Comparison of ENCODE assay signal across 17 cellular contexts in the genomic region with DNA sequence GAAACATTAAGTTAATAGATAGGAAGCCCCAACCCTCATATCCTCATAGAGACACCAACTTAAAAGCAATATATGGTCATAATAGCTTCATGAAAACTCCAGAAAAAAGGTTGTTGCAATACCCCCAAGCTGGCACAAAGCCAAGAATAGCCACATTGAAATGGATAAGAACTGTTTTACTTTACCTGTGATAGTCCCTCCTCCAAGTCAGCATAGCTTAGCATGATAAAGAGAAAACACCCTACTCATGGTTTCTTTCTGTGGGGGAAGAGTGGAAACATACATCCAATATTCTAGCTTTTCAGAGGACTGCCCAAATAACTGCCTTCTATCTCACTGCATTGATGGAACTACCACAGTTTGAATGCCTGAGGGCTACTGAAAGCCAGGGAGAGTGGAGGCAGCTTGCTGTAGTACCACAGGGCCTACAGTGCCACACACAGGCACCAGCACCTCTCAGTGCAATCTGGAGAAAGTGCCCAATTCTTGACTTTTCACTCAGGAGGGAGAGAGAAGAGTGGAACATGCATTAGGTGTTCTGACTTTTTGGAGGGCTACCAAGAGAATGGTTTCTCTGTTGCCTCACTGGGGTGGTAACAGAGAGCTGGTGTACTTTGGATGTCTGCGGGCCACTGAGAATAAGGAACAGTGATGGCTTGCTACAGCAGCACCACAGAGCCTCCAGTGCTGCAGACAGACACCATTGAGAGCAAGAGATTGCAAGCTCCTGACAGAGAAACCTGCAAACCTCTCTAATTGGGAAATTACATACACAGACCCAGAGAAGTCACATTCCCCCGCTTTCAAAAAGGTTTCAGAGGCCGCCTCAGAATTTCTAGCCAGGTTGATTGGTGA.
DNase-seq lines count a peak whose midpoint lies in the region; ATAC-seq lines count a peak whose summit lies in the region.
"Had no signal": no experiment of that assay in that cellular context is flagged by ENCODE, and none has a peak within 500 bp of the region (broad histone marks: within the 10 kb centered on the region; RNA-seq: fewer than 3 reads in every experiment).

No MANE protein-coding gene starts in this region.

- H3K9me3 ChIP-seq in HUES48 (ENCODE audit: control insufficient read depth, insufficient read depth, low read length) (no peaks in the 10 kb centered on the region), NT2/D1 (ENCODE audit: insufficient read depth, low read length) (no peaks in the 10 kb centered on the region), iPS-15b (ENCODE audit: control insufficient read depth, insufficient read depth, low read length) (no peaks in the 10 kb centered on the region)
- H3K9me3 ChIP-seq: BE2C had no signal

- H3K9ac ChIP-seq in HUES48 (ENCODE audit: low read depth, low read length) (no peak overlapping the region), NT2/D1 (ENCODE audit: insufficient read length, low read depth) (no peak overlapping the region), iPS-15b (ENCODE audit: low read depth, low read length) (no peak overlapping the region)

- peak overlapping the region; percentile 50 for H3K27ac ChIP-seq in HUES48 (ENCODE audit: low read depth, low read length)
- H3K27ac ChIP-seq: A549, C4-2B, HL-60 had no signal

- DNase-seq in NT2/D1 (ENCODE audit: low read depth, low spot score) (peak; percentile 16), NCI-H510A (lab: John Stamatoyannopoulos, UW) (no peak), NCI-H2029 (lab: John Stamatoyannopoulos, UW) (no peak), NCI-H446 (lab: John Stamatoyannopoulos, UW) (no peak)
- DNase-seq: BE2C; CD4-positive, alpha-beta memory T cell; DMS79; GOT3; HCEC 1CT had no signal

- H3K27me3 ChIP-seq in HUES48 (ENCODE audit: control insufficient read depth, insufficient read depth, low read length) (no peaks in the 10 kb centered on the region), NT2/D1 (ENCODE audit: insufficient read depth, insufficient read length) (no peaks in the 10 kb centered on the region), iPS-15b (ENCODE audit: control insufficient read depth, insufficient read depth, low read length) (no peaks in the 10 kb centered on the region)
- H3K27me3 ChIP-seq: BE2C had no signal

- ATAC-seq in HG03469 (IDR thresholded peaks at IDR 0.05; ENCODE audit: unreplicated experiment) = no peak
- ATAC-seq: A549, GM12878, HepG2 had no signal

- H3K36me3 ChIP-seq in HUES48 (ENCODE audit: control insufficient read depth, insufficient read depth, low read length) (no peaks in the 10 kb centered on the region), NT2/D1 (ENCODE audit: insufficient read depth, insufficient read length, low read length) (no peaks in the 10 kb centered on the region), iPS-15b (ENCODE audit: control insufficient read depth, insufficient read depth, low read length) (no peaks in the 10 kb centered on the region)
- H3K36me3 ChIP-seq: BE2C had no signal

- H3K4me3 ChIP-seq in HUES48 (ENCODE audit: low read depth, low read length) (peak overlapping the region; percentile 4; the same call in 1 of the 2 replicates), NT2/D1 (ENCODE audit: insufficient read length, low read depth) (no peak overlapping the region), iPS-15b (ENCODE audit: low read depth, low read length) (peak overlapping the region; percentile 18)
- H3K4me3 ChIP-seq: A549, GM12878 had no signal

- H3K4me1 ChIP-seq in HUES48 (ENCODE audit: control insufficient read depth, insufficient read depth, low read length) (peaks cover 18% of the 10 kb centered on the region), NT2/D1 (ENCODE audit: insufficient read depth, insufficient read length) (no peaks in the 10 kb centered on the region), iPS-15b (ENCODE audit: control insufficient read depth, insufficient read depth, low read length) (peaks cover 13% of the 10 kb centered on the region)
- H3K4me1 ChIP-seq: A549, BE2C had no signal
